16 cellular contexts compared by ENCODE assay signal in the genomic region with DNA sequence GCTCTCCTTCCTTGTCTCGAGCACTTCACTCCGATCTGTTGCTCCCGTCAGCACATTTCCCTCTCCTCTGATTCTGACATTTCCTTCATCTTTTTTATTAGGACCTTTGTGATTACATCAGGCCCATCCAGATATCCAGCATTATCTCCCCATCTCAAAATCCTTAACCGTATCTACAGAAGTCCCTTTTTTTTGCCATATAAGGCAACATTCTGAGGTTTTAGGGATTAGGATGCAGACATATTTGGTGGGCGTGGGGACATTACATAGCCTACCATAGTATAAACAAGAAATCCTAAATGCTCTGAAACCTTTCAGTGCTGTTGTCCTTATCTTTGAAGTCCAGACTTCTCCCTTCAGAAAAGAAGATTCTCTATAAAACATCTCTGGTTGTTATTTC.
"Had no signal": no experiment of that assay in that cellular context is flagged by ENCODE, and none has a peak within 500 bp of the region (broad histone marks: within the 10 kb centered on the region; RNA-seq: fewer than 3 reads in every experiment).

No MANE protein-coding gene starts in this region.

- H3K4me3 ChIP-seq: gastrocnemius medialis, heart right ventricle, lung, tibial artery had no signal

- DNase-seq: activated CD4-positive, alpha-beta T cell treated with anti-CD3 and anti-CD28 coated beads for 1 hour; activated CD4-positive, alpha-beta T cell treated with anti-CD3 and anti-CD28 coated beads, Interleukin-2, amount 50 U/mL, for 48 hours; activated effector memory CD4-positive, alpha-beta T cell treated with Interleukin-2 at 50 U/mL for 16 hours; activated naive CD4-positive, alpha-beta T cell treated with anti-CD3 and anti-CD28 coated beads, Interleukin-2, amount 50 U/mL, for 16 hours; activated T-cell treated with anti-CD3 and anti-CD28 coated beads, Interleukin-2, amount 50 U/mL, for 4 hours; dermis blood vessel endothelial cell; effector memory CD8-positive, alpha-beta T cell; gastrocnemius medialis; heart right ventricle; naive thymus-derived CD4-positive, alpha-beta T cell; stimulated activated CD4-positive, alpha-beta T cell treated with anti-CD3 and anti-CD28 coated beads, Interleukin-2, amount 100 ng/mL, for 48 hours; stimulated activated naive B cell treated with anti-CD40 and anti-IgM and Interleukin-4, amounts not matched to agents 10 μg/mL and 1 μg/mL and 100 μg/mL, for 72 hours; tibial artery had no signal

- H2AFZ ChIP-seq: parathyroid adenoma had no signal

- H3K36me3 Mint-ChIP-seq: naive thymus-derived CD4-positive, alpha-beta T cell; stimulated activated naive B cell treated with anti-CD40 and anti-IgM and Interleukin-4, amounts not matched to agents 10 μg/mL and 1 μg/mL and 100 μg/mL, for 72 hours had no signal

- H3K9me3 Mint-ChIP-seq: activated T-cell treated with anti-CD3 and anti-CD28 coated beads, Interleukin-2, amount 50 U/mL, for 4 hours had no signal

- H3K27me3 Mint-ChIP-seq: effector memory CD8-positive, alpha-beta T cell; naive thymus-derived CD4-positive, alpha-beta T cell; stimulated activated naive B cell treated with anti-CD40 and anti-IgM and Interleukin-4, amounts not matched to agents 10 μg/mL and 1 μg/mL and 100 μg/mL, for 72 hours had no signal

- H3K4me1 ChIP-seq: gastrocnemius medialis, heart right ventricle, parathyroid adenoma, tibial artery had no signal

- H3K27ac ChIP-seq: gastrocnemius medialis, heart right ventricle, parathyroid adenoma, tibial artery had no signal

- H3K27ac Mint-ChIP-seq: effector memory CD8-positive, alpha-beta T cell; naive thymus-derived CD4-positive, alpha-beta T cell; stimulated activated naive B cell treated with anti-CD40 and anti-IgM and Interleukin-4, amounts not matched to agents 10 μg/mL and 1 μg/mL and 100 μg/mL, for 72 hours; T-helper 2 cell treated with Interferon-gamma antibody and Interleukin-4, amounts not matched to agents 5 μg/mL and 100 μg/mL, for 36 hours had no signal

- H3K9ac ChIP-seq: parathyroid adenoma had no signal

- H3K4me3 Mint-ChIP-seq: activated T-cell treated with anti-CD3 and anti-CD28 coated beads, Interleukin-2, amount 50 U/mL, for 4 hours; effector memory CD8-positive, alpha-beta T cell; naive thymus-derived CD4-positive, alpha-beta T cell; stimulated activated naive B cell treated with anti-CD40 and anti-IgM and Interleukin-4, amounts not matched to agents 10 μg/mL and 1 μg/mL and 100 μg/mL, for 72 hours; T-helper 2 cell treated with Interferon-gamma antibody and Interleukin-4, amounts not matched to agents 5 μg/mL and 100 μg/mL, for 36 hours had no signal

- H3K36me3 ChIP-seq: gastrocnemius medialis, heart right ventricle, tibial artery had no signal

- H3K4me1 Mint-ChIP-seq: stimulated activated naive B cell treated with anti-CD40 and anti-IgM and Interleukin-4, amounts not matched to agents 10 μg/mL and 1 μg/mL and 100 μg/mL, for 72 hours had no signal

- H3K27me3 ChIP-seq: gastrocnemius medialis, heart right ventricle, tibial artery had no signal

- H3K9me3 ChIP-seq: gastrocnemius medialis, tibial artery had no signal

- H3K79me2 ChIP-seq: parathyroid adenoma had no signal

- ATAC-seq: activated T-cell treated with anti-CD3 and anti-CD28 coated beads, Interleukin-2, amount 50 U/mL, for 4 hours; effector memory CD8-positive, alpha-beta T cell; gastrocnemius medialis; heart right ventricle; naive thymus-derived CD4-positive, alpha-beta T cell; stimulated activated naive B cell treated with anti-CD40 and anti-IgM and Interleukin-4, amounts not matched to agents 10 μg/mL and 1 μg/mL and 100 μg/mL, for 72 hours had no signal
